Comparison of ENCODE assay signal across 22 cellular contexts in genomic region chr3:52399593-52399992, GRCh38. TPM values are rescaled to one million over a fixed set of nuclear protein-coding genes. Genes with fewer than 3 reads are reported as not detected.
DNase-seq lines count a peak whose midpoint lies in the region; ATAC-seq, FAIRE-seq and TF ChIP-seq lines count a peak whose summit lies in the region.
"Had no signal": no experiment of that assay in that cellular context is flagged by ENCODE, and none has a peak within 500 bp of the region (broad histone marks: within the 10 kb centered on the region; RNA-seq: fewer than 3 reads in every experiment).

No MANE protein-coding gene starts in this region.

- ATAC-seq in Right ventricle myocardium superior (ENCODE audit: poor library complexity) (no peak), left cardiac atrium (no peak), HepG2 (no peak), aorta (ENCODE audit: low FRiP score) (no peak)
- ATAC-seq: activated CD8-positive, alpha-beta T cell treated with anti-CD3 and anti-CD28 coated beads for 36 hours; sciatic nerve had no signal

- H3K9me3 ChIP-seq in HepG2 (ENCODE audit: low read length) = no peaks in the 10 kb centered on the region
- H3K9me3 ChIP-seq in aorta (ENCODE audit: control insufficient read depth, low read length) = no peaks in the 10 kb centered on the region
- H3K9me3 ChIP-seq: adrenal gland, pancreas, upper lobe of left lung had no signal

- CTCF ChIA-PET in HepG2 (lab: Yijun Ruan, JAX; ENCODE audit: low intra/inter-chr PET ratio, low total read pairs) = no interaction called here

- H4K20me1 ChIP-seq in HepG2 (ENCODE audit: insufficient read depth, low read length) = no peaks in the 10 kb centered on the region

- no peak for TF ChIP-seq CTCF in HepG2 (CRISPR knock-in tag; IDR thresholded peaks at IDR 0.05)

- DNase-seq in Right ventricle myocardium superior = peak; percentile 12
- no peak for DNase-seq in left cardiac atrium
- DNase-seq in HepG2 (ENCODE audit: low spot score) = no peak
- peak; percentile 24 to 38 for DNase-seq in aorta
- DNase-seq in NCI-H2029 (lab: John Stamatoyannopoulos, UW) = no peak
- no peak for DNase-seq in hepatic stellate cell (ENCODE audit: low spot score)
- DNase-seq: activated CD4-positive, CD25-positive, alpha-beta regulatory T cell treated with anti-CD3 and anti-CD28 coated beads, Interleukin-2, amount 50 U/mL, for 72 hours; activated CD8-positive, alpha-beta T cell treated with anti-CD3 and anti-CD28 coated beads for 36 hours; activated naive CD4-positive, alpha-beta T cell; DMS79 treated with DMSO at 0.1 percent for 48 hours; NCI-H1048; NCI-H187; NCI-H69; stimulated activated CD8-positive, alpha-beta memory T cell treated with anti-CD3 and anti-CD28 coated beads, Interleukin-4, amount 100 ng/mL, for 48 hours; SW 1271; upper lobe of left lung had no signal

- H3K36me3 ChIP-seq in HepG2 (replicated peaks in 1 of 2; ENCODE audit: control insufficient read depth in 1 of 2, insufficient read depth in 2 of 2, low read length in 2 of 2) = peaks cover 11 to 34% of the 10 kb centered on the region in 2 experiments; a peak in 4 of 5 replicates
- H3K36me3 ChIP-seq in aorta (ENCODE audit: control insufficient read depth in 1 of 2, insufficient read depth in 2 of 2, low read length in 1 of 2) = no peaks in the 10 kb centered on the region

- H3K9ac ChIP-seq in HepG2 (ENCODE audit: insufficient read depth, low read depth, low read length) = no peak overlapping the region

- H3K4me3 ChIP-seq in HepG2 (replicated peaks in 1 of 3; ENCODE audit: insufficient read depth in 1 of 3, low read depth in 2 of 3, low read length in 3 of 3) = no peak overlapping the region
- no peak overlapping the region for H3K4me3 ChIP-seq in aorta (ENCODE audit: low read length in 2 of 2)
- H3K4me3 ChIP-seq: adrenal gland, coronary artery, pancreas, upper lobe of left lung had no signal

- H3K4me1 ChIP-seq in HepG2 (ENCODE audit: insufficient read depth, low read length) (peaks cover 12% of the 10 kb centered on the region; the same call in 1 of the 2 replicates), aorta (ENCODE audit: control insufficient read depth in 1 of 2, insufficient read depth in 2 of 2, low read length in 2 of 2) (no peaks in the 10 kb centered on the region)
- H3K4me1 ChIP-seq: pancreas, upper lobe of left lung had no signal

- TF ChIP-seq RAD21 in HepG2 (CRISPR knock-in tag; IDR thresholded peaks at IDR 0.05) = no peak

- no peaks in the 10 kb centered on the region for H3K79me2 ChIP-seq in HepG2 (ENCODE audit: insufficient read depth, low read length)

- no peak for FAIRE-seq in HepG2 (lab: Jason Lieb, UNC)
- FAIRE-seq: A204.1, pancreas had no signal

- BruUV-seq in HepG2 (replicated peaks; lab: Mats Ljungman, UMichigan) = no TSS peak

- no CpG with 5 or more reads among the region's 6 CpGs for WGBS in HepG2 (ENCODE audit: low lambda C conversion rate)
- 74 to 80% methylated on average over 6 of the region's 6 CpGs for WGBS in aorta, 2 donors

- in situ Hi-C loops in HepG2 (cut with HindIII; ENCODE audit: extremely low pct_ligation_motif_present, low pct_unique_long_range_greater_than_20kb) = no loop called here

- H2AFZ ChIP-seq in HepG2 (ENCODE audit: low read length) = no peak overlapping the region

- no peak for TF ChIP-seq EP300 in HepG2 (IDR thresholded peaks at IDR 0.05; ENCODE audit: low read depth in 2 of 2, low read length in 2 of 2)
- no peak for TF ChIP-seq EP300 in HepG2 (CRISPR knock-in tag; IDR thresholded peaks at IDR 0.05; ENCODE audit: borderline replicate concordance)

- intact Hi-C loops in Right ventricle myocardium superior (cut with DNase I) = no loop called here
- intact Hi-C loops in left cardiac atrium (cut with DNase I) = no loop called here
- intact Hi-C loops in HepG2 (cut with micrococcal nuclease; ENCODE audit: unreplicated experiment) = no loop called here
- intact Hi-C loops in aorta (cut with DNase I) = no loop called here

- no peak overlapping the region for H3K4me2 ChIP-seq in HepG2 (ENCODE audit: low read depth, low read length)

- no peak for TF ChIP-seq POLR2A in HepG2 (IDR thresholded peaks at IDR 0.05; ENCODE audit: insufficient read depth in 1 of 2, low read depth in 2 of 2, low read length in 2 of 2)

- H3K27ac ChIP-seq in HepG2 (ENCODE audit: extremely low read length, insufficient read depth, low read length) (no peak overlapping the region), aorta (ENCODE audit: low read depth in 1 of 2, low read length in 2 of 2) (no peak overlapping the region)
- H3K27ac ChIP-seq: coronary artery, pancreas, upper lobe of left lung had no signal

- H3K27me3 ChIP-seq in HepG2 (ENCODE audit: control insufficient read depth in 1 of 2, insufficient read depth in 2 of 2, low read length in 2 of 2) (no peaks in the 10 kb centered on the region), aorta (ENCODE audit: control insufficient read depth in 1 of 2, insufficient read depth in 2 of 2, low read length in 1 of 2) (no peaks in the 10 kb centered on the region)
- H3K27me3 ChIP-seq: adrenal gland, pancreas, upper lobe of left lung had no signal

- POLR2A ChIA-PET in HepG2 (lab: Yijun Ruan, JAX) = no interaction called here

RNA-seq across cellular contexts. Expression of gene BAP1, which starts 10.2 kb away (rescaled TPM):
- total RNA-seq in Right ventricle myocardium superior = 46.2 TPM
- 10 to 100 TPM; 52.6 to 62.4 TPM for total RNA-seq in left cardiac atrium
- total RNA-seq in HepG2 (2016; rRNA removed; fragmentation: Illumina TruSeq; extraction: Trizol) = 46.9 and 59.1 TPM in 2 replicates
- 21.1 and 21.7 TPM in 2 replicates for total RNA-seq in HepG2 (2016; cell fraction: cytosol; rRNA removed; fragmentation: Illumina TruSeq; extraction: Trizol; ENCODE audit: low read depth)
- total RNA-seq in HepG2 (2016; cell fraction: insoluble cytoplasmic fraction; rRNA removed; fragmentation: Illumina TruSeq; extraction: Trizol) = 42.9 and 60.4 TPM in 2 replicates
- 58.0 and 59.4 TPM in 2 replicates for total RNA-seq in HepG2 (2016; cell fraction: membrane; rRNA removed; fragmentation: Illumina TruSeq; extraction: Trizol)
- total RNA-seq in HepG2 (2016; cell fraction: nucleus; rRNA removed; fragmentation: Illumina TruSeq; extraction: Trizol) = 36.8 and 40.5 TPM in 2 replicates
- polyA plus RNA-seq in HepG2 (2011; rRNA removed) = 66.1 and 67.1 TPM in 2 replicates
- 48.2 and 60.5 TPM in 2 replicates for polyA plus RNA-seq in HepG2 (2011; cell fraction: cytosol; rRNA removed)
- 163 and 192 TPM in 2 replicates for polyA plus RNA-seq in HepG2 (2011; cell fraction: nucleus; rRNA removed)
- polyA plus RNA-seq in HepG2 (2012) = 45.8 and 59.1 TPM in 2 replicates
- 15.5 and 16.5 TPM in 2 replicates for polyA plus RNA-seq in HepG2 (2016; cell fraction: cytosol; fragmentation: Illumina TruSeq; extraction: Trizol; ENCODE audit: low read depth)
- 43.9 and 49.5 TPM in 2 replicates for polyA plus RNA-seq in HepG2 (2016; cell fraction: insoluble cytoplasmic fraction; fragmentation: Illumina TruSeq; extraction: Trizol; ENCODE audit: low read depth)
- 45.8 and 47.0 TPM in 2 replicates for polyA plus RNA-seq in HepG2 (2016; cell fraction: membrane; fragmentation: Illumina TruSeq; extraction: Trizol; ENCODE audit: low read depth)
- 76.0 and 87.9 TPM in 2 replicates for polyA plus RNA-seq in HepG2 (2016; cell fraction: nucleus; fragmentation: Illumina TruSeq; extraction: Trizol; ENCODE audit: insufficient read depth, low read depth)
- 109 and 119 TPM in 2 replicates for polyA minus RNA-seq in HepG2 (2011; rRNA and poly(A)+ RNA removed; ENCODE audit: low replicate concordance)
- 30.5 and 32.0 TPM in 2 replicates for polyA minus RNA-seq in HepG2 (2011; cell fraction: cytosol; rRNA and poly(A)+ RNA removed)
- 42.9 and 47.1 TPM in 2 replicates for polyA minus RNA-seq in HepG2 (2011; cell fraction: nucleus; rRNA and poly(A)+ RNA removed)
- 10 to 100 TPM; 62.7 to 74.4 TPM for total RNA-seq in aorta
- polyA plus RNA-seq in aorta = 10 to 100 TPM; 29.4 to 99.6 TPM

RNA-seq across cellular contexts. Expression of gene PHF7, which starts 10.9 kb away (rescaled TPM):
- total RNA-seq in Right ventricle myocardium superior (16.8 TPM), left cardiac atrium (10 to 100 TPM; 13.1 to 16.0 TPM), HepG2 (2016; rRNA removed; fragmentation: Illumina TruSeq; extraction: Trizol) (4.5 and 5.2 TPM in 2 replicates), aorta (1 to 10 TPM; 7.7 to 8.0 TPM)
- total RNA-seq in HepG2 (2016; cell fraction: cytosol; rRNA removed; fragmentation: Illumina TruSeq; extraction: Trizol; ENCODE audit: low read depth) = 6.6 and 9.4 TPM in 2 replicates
- 4.7 TPM in 2 replicates for total RNA-seq in HepG2 (2016; cell fraction: insoluble cytoplasmic fraction; rRNA removed; fragmentation: Illumina TruSeq; extraction: Trizol)
- 8.8 and 9.5 TPM in 2 replicates for total RNA-seq in HepG2 (2016; cell fraction: membrane; rRNA removed; fragmentation: Illumina TruSeq; extraction: Trizol)
- 5.2 and 5.7 TPM in 2 replicates for total RNA-seq in HepG2 (2016; cell fraction: nucleus; rRNA removed; fragmentation: Illumina TruSeq; extraction: Trizol)
- polyA plus RNA-seq in HepG2 (2011; rRNA removed) (8.8 and 12.6 TPM in 2 replicates), aorta (1 to 10 TPM; 7.1 to 8.5 TPM)
- polyA plus RNA-seq in HepG2 (2011; cell fraction: cytosol; rRNA removed) = 5.8 and 6.9 TPM in 2 replicates
- 20.4 and 21.4 TPM in 2 replicates for polyA plus RNA-seq in HepG2 (2011; cell fraction: nucleus; rRNA removed)
- polyA plus RNA-seq in HepG2 (2012) = 6.3 and 8.7 TPM in 2 replicates
- 4.0 and 5.7 TPM in 2 replicates for polyA plus RNA-seq in HepG2 (2016; cell fraction: cytosol; fragmentation: Illumina TruSeq; extraction: Trizol; ENCODE audit: low read depth)
- 4.4 and 4.9 TPM in 2 replicates for polyA plus RNA-seq in HepG2 (2016; cell fraction: insoluble cytoplasmic fraction; fragmentation: Illumina TruSeq; extraction: Trizol; ENCODE audit: low read depth)
- 5.7 and 8.0 TPM in 2 replicates for polyA plus RNA-seq in HepG2 (2016; cell fraction: membrane; fragmentation: Illumina TruSeq; extraction: Trizol; ENCODE audit: low read depth)
- polyA plus RNA-seq in HepG2 (2016; cell fraction: nucleus; fragmentation: Illumina TruSeq; extraction: Trizol; ENCODE audit: insufficient read depth, low read depth) = 11.1 and 11.4 TPM in 2 replicates
- polyA minus RNA-seq in HepG2 (2011; rRNA and poly(A)+ RNA removed; ENCODE audit: low replicate concordance) = 6.1 and 6.8 TPM in 2 replicates
- polyA minus RNA-seq in HepG2 (2011; cell fraction: cytosol; rRNA and poly(A)+ RNA removed) = 3.0 and 4.6 TPM in 2 replicates
- polyA minus RNA-seq in HepG2 (2011; cell fraction: nucleus; rRNA and poly(A)+ RNA removed) = 17.4 and 17.6 TPM in 2 replicates

RNA-seq across cellular contexts. Expression of gene SEMA3G, which starts 45.3 kb away (rescaled TPM):
- total RNA-seq in Right ventricle myocardium superior (10.4 TPM), left cardiac atrium (10 to 100 TPM; 13.7 to 19.9 TPM), HepG2 (2016; rRNA removed; fragmentation: Illumina TruSeq; extraction: Trizol) (2.0 and 6.1 TPM in 2 replicates), aorta (10 to 100 TPM; 12.5 to 23.8 TPM)
- 0.44 and 0.61 TPM in 2 replicates for total RNA-seq in HepG2 (2016; cell fraction: cytosol; rRNA removed; fragmentation: Illumina TruSeq; extraction: Trizol; ENCODE audit: low read depth)
- total RNA-seq in HepG2 (2016; cell fraction: insoluble cytoplasmic fraction; rRNA removed; fragmentation: Illumina TruSeq; extraction: Trizol) = 1.9 and 7.2 TPM in 2 replicates
- 1.0 and 1.1 TPM in 2 replicates for total RNA-seq in HepG2 (2016; cell fraction: membrane; rRNA removed; fragmentation: Illumina TruSeq; extraction: Trizol)
- 5.8 and 8.3 TPM in 2 replicates for total RNA-seq in HepG2 (2016; cell fraction: nucleus; rRNA removed; fragmentation: Illumina TruSeq; extraction: Trizol)
- polyA plus RNA-seq in HepG2 (2011; rRNA removed) (8.3 and 13.4 TPM in 2 replicates), aorta (under 1 TPM in 1 of 2 donors, not detected in 1; 0.26 TPM)
- 8.0 and 10.3 TPM in 2 replicates for polyA plus RNA-seq in HepG2 (2011; cell fraction: cytosol; rRNA removed)
- 21.7 and 30.5 TPM in 2 replicates for polyA plus RNA-seq in HepG2 (2011; cell fraction: nucleus; rRNA removed)
- polyA plus RNA-seq in HepG2 (2012) = 14.2 and 15.4 TPM in 2 replicates
- polyA plus RNA-seq in HepG2 (2016; cell fraction: cytosol; fragmentation: Illumina TruSeq; extraction: Trizol; ENCODE audit: low read depth) = 0.33 and 0.36 TPM in 2 replicates
- polyA plus RNA-seq in HepG2 (2016; cell fraction: insoluble cytoplasmic fraction; fragmentation: Illumina TruSeq; extraction: Trizol; ENCODE audit: low read depth) = 1.4 and 2.1 TPM in 2 replicates
- 0.62 and 0.71 TPM in 2 replicates for polyA plus RNA-seq in HepG2 (2016; cell fraction: membrane; fragmentation: Illumina TruSeq; extraction: Trizol; ENCODE audit: low read depth)
- 8.4 and 8.8 TPM in 2 replicates for polyA plus RNA-seq in HepG2 (2016; cell fraction: nucleus; fragmentation: Illumina TruSeq; extraction: Trizol; ENCODE audit: insufficient read depth, low read depth)
- polyA minus RNA-seq in HepG2 (2011; rRNA and poly(A)+ RNA removed; ENCODE audit: low replicate concordance) = 1.2 and 22.3 TPM in 2 replicates
- 6.4 and 10.0 TPM in 2 replicates for polyA minus RNA-seq in HepG2 (2011; cell fraction: cytosol; rRNA and poly(A)+ RNA removed)
- 11.9 and 12.6 TPM in 2 replicates for polyA minus RNA-seq in HepG2 (2011; cell fraction: nucleus; rRNA and poly(A)+ RNA removed)
- total RNA-seq: activated CD8-positive, alpha-beta T cell treated with anti-CD3 and anti-CD28 coated beads for 36 hours; naive thymus-derived CD8-positive, alpha-beta T cell had no signal
- polyA plus RNA-seq: naive thymus-derived CD8-positive, alpha-beta T cell had no signal

RNA-seq across cellular contexts. Expression of gene TNNC1, which starts 54.2 kb away (rescaled TPM):
- total RNA-seq in Right ventricle myocardium superior (7,948 TPM), left cardiac atrium (1,000 to 10,000 TPM; 2,841 to 3,233 TPM), HepG2 (2016; rRNA removed; fragmentation: Illumina TruSeq; extraction: Trizol) (11.8 and 18.7 TPM in 2 replicates), aorta (1 to 10 TPM; 2.6 to 4.7 TPM)
- total RNA-seq in HepG2 (2016; cell fraction: cytosol; rRNA removed; fragmentation: Illumina TruSeq; extraction: Trizol; ENCODE audit: low read depth) = 4.4 and 4.6 TPM in 2 replicates
- 13.2 and 20.1 TPM in 2 replicates for total RNA-seq in HepG2 (2016; cell fraction: insoluble cytoplasmic fraction; rRNA removed; fragmentation: Illumina TruSeq; extraction: Trizol)
- total RNA-seq in HepG2 (2016; cell fraction: membrane; rRNA removed; fragmentation: Illumina TruSeq; extraction: Trizol) = 2.5 and 5.3 TPM in 2 replicates
- total RNA-seq in HepG2 (2016; cell fraction: nucleus; rRNA removed; fragmentation: Illumina TruSeq; extraction: Trizol) = 5.4 and 5.7 TPM in 2 replicates
- polyA plus RNA-seq in HepG2 (2011; rRNA removed) (36.4 and 39.5 TPM in 2 replicates), aorta (10 to 100 TPM in 1 of 2 donors, 1 to 10 TPM in 1; 3.0 to 20.7 TPM)
- polyA plus RNA-seq in HepG2 (2011; cell fraction: cytosol; rRNA removed) = 53.0 and 54.8 TPM in 2 replicates
- polyA plus RNA-seq in HepG2 (2011; cell fraction: nucleus; rRNA removed) = 14.3 and 16.8 TPM in 2 replicates
- polyA plus RNA-seq in HepG2 (2012) = 10.9 and 12.3 TPM in 2 replicates
- polyA plus RNA-seq in HepG2 (2016; cell fraction: cytosol; fragmentation: Illumina TruSeq; extraction: Trizol; ENCODE audit: low read depth) = 3.3 and 4.0 TPM in 2 replicates
- 17.1 and 18.1 TPM in 2 replicates for polyA plus RNA-seq in HepG2 (2016; cell fraction: insoluble cytoplasmic fraction; fragmentation: Illumina TruSeq; extraction: Trizol; ENCODE audit: low read depth)
- 2.7 and 3.3 TPM in 2 replicates for polyA plus RNA-seq in HepG2 (2016; cell fraction: membrane; fragmentation: Illumina TruSeq; extraction: Trizol; ENCODE audit: low read depth)
- 6.6 and 10.5 TPM in 2 replicates for polyA plus RNA-seq in HepG2 (2016; cell fraction: nucleus; fragmentation: Illumina TruSeq; extraction: Trizol; ENCODE audit: insufficient read depth, low read depth)
- 7.0 and 8.2 TPM in 2 replicates for polyA minus RNA-seq in HepG2 (2011; rRNA and poly(A)+ RNA removed; ENCODE audit: low replicate concordance)
- polyA minus RNA-seq in HepG2 (2011; cell fraction: cytosol; rRNA and poly(A)+ RNA removed) = 4.5 and 5.4 TPM in 2 replicates
- polyA minus RNA-seq in HepG2 (2011; cell fraction: nucleus; rRNA and poly(A)+ RNA removed) = 4.5 and 4.6 TPM in 2 replicates

RNA-seq across cellular contexts. Expression of gene NISCH, which starts 55.8 kb away (rescaled TPM):
- total RNA-seq in Right ventricle myocardium superior = 46.0 TPM
- 10 to 100 TPM; 45.9 to 49.0 TPM for total RNA-seq in left cardiac atrium
- 15.3 and 27.0 TPM in 2 replicates for total RNA-seq in HepG2 (2016; rRNA removed; fragmentation: Illumina TruSeq; extraction: Trizol)
- 10.8 and 11.5 TPM in 2 replicates for total RNA-seq in HepG2 (2016; cell fraction: cytosol; rRNA removed; fragmentation: Illumina TruSeq; extraction: Trizol; ENCODE audit: low read depth)
- 10.9 and 25.7 TPM in 2 replicates for total RNA-seq in HepG2 (2016; cell fraction: insoluble cytoplasmic fraction; rRNA removed; fragmentation: Illumina TruSeq; extraction: Trizol)
- 11.3 and 12.4 TPM in 2 replicates for total RNA-seq in HepG2 (2016; cell fraction: membrane; rRNA removed; fragmentation: Illumina TruSeq; extraction: Trizol)
- total RNA-seq in HepG2 (2016; cell fraction: nucleus; rRNA removed; fragmentation: Illumina TruSeq; extraction: Trizol) = 36.6 and 40.4 TPM in 2 replicates
- 47.6 and 63.0 TPM in 2 replicates for polyA plus RNA-seq in HepG2 (2011; rRNA removed)
- 17.8 and 20.4 TPM in 2 replicates for polyA plus RNA-seq in HepG2 (2011; cell fraction: cytosol; rRNA removed)
- polyA plus RNA-seq in HepG2 (2011; cell fraction: nucleus; rRNA removed) = 441 and 512 TPM in 2 replicates
- 31.6 and 39.4 TPM in 2 replicates for polyA plus RNA-seq in HepG2 (2012)
- polyA plus RNA-seq in HepG2 (2016; cell fraction: cytosol; fragmentation: Illumina TruSeq; extraction: Trizol; ENCODE audit: low read depth) = 3.2 and 3.7 TPM in 2 replicates
- 9.4 and 12.9 TPM in 2 replicates for polyA plus RNA-seq in HepG2 (2016; cell fraction: insoluble cytoplasmic fraction; fragmentation: Illumina TruSeq; extraction: Trizol; ENCODE audit: low read depth)
- 6.4 and 6.7 TPM in 2 replicates for polyA plus RNA-seq in HepG2 (2016; cell fraction: membrane; fragmentation: Illumina TruSeq; extraction: Trizol; ENCODE audit: low read depth)
- 96.6 and 101 TPM in 2 replicates for polyA plus RNA-seq in HepG2 (2016; cell fraction: nucleus; fragmentation: Illumina TruSeq; extraction: Trizol; ENCODE audit: insufficient read depth, low read depth)
- 50.0 and 58.0 TPM in 2 replicates for polyA minus RNA-seq in HepG2 (2011; rRNA and poly(A)+ RNA removed; ENCODE audit: low replicate concordance)
- polyA minus RNA-seq in HepG2 (2011; cell fraction: cytosol; rRNA and poly(A)+ RNA removed) = 15.2 and 15.4 TPM in 2 replicates
- 97.0 and 102 TPM in 2 replicates for polyA minus RNA-seq in HepG2 (2011; cell fraction: nucleus; rRNA and poly(A)+ RNA removed)
- 100 to 1,000 TPM in 1 of 2 donors, 10 to 100 TPM in 1; 80.9 to 157 TPM for total RNA-seq in aorta
- 100 to 1,000 TPM in 1 of 2 donors, 10 to 100 TPM in 1; 13.3 to 122 TPM for polyA plus RNA-seq in aorta

Comparison
In these comparisons a context has a peak if more than half of its experiments do, and no peak if none do; other contexts are left out.
1. DNase-seq: peak in Right ventricle myocardium superior (single experiment) and aorta (2 of 2); none in left cardiac atrium (single experiment), HepG2 (single experiment), NCI-H2029 (single experiment) and hepatic stellate cell (single experiment).